ENCODE assay signal across 9 cellular contexts in genomic region chr4:79241846-79242245, GRCh38.
DNase-seq lines count a peak whose midpoint lies in the region; ATAC-seq and TF ChIP-seq lines count a peak whose summit lies in the region.
"Had no signal": no experiment of that assay in that cellular context is flagged by ENCODE, and none has a peak within 500 bp of the region (broad histone marks: within the 10 kb centered on the region; RNA-seq: fewer than 3 reads in every experiment).

No MANE protein-coding gene starts in this region.

- H3K9me3 Mint-ChIP-seq in CD8-positive, alpha-beta memory T cell: peaks cover 2 to 6% (median 4%) of the 10 kb centered on the region in 5 donors

- H3K27ac Mint-ChIP-seq in CD8-positive, alpha-beta memory T cell: no peak overlapping the region

- H3K36me3 ChIP-seq in BE2C (no peaks in the 10 kb centered on the region), HEK293 (ENCODE audit: control insufficient read depth in 2 of 2, insufficient read depth in 1 of 2, low read length in 2 of 2) (no peaks in the 10 kb centered on the region), OCI-LY3 (replicated peaks; ENCODE audit: low read depth, low read length) (no peaks in the 10 kb centered on the region)
- H3K36me3 ChIP-seq in CD8-positive, alpha-beta memory T cell (ENCODE audit: insufficient read depth, low read length): no peaks in the 10 kb centered on the region

- CTCF ChIA-PET in HEK293 (lab: Yijun Ruan, JAX): interaction anchor here (0.6 to 0.7 kb wide), 3 partner anchors 10 to 334 kb away, joined by 3 read pairs; no protein-coding TSS in a partner anchor
- CTCF ChIA-PET in CD8-positive, alpha-beta memory T cell (lab: Charles Lee): interaction anchor here (1.1 kb wide), 1 partner anchor 16 kb away, joined by 3 read pairs; no protein-coding TSS in a partner anchor

- POLR2A ChIA-PET in HEK293 (lab: Yijun Ruan, JAX): no interaction called here
- POLR2A ChIA-PET in CD8-positive, alpha-beta memory T cell (lab: Charles Lee): no interaction called here

- H3K27me3 Mint-ChIP-seq in CD8-positive, alpha-beta memory T cell: no peaks in the 10 kb centered on the region

- DNase-seq in BE2C (no peak), foreskin keratinocyte (peak; percentile 10 to 70)
- no peak for DNase-seq in CD8-positive, alpha-beta memory T cell
- DNase-seq: effector memory CD4-positive, alpha-beta T cell had no signal

- TF ChIP-seq CTCF in BE2C (IDR thresholded peaks at IDR 0.05; ENCODE audit: low read depth, low read length): peak; percentile 74
- 0 out of 2 replicates have a peak, but pooled peaks have one; percentile 15 for TF ChIP-seq CTCF in HEK293 (tag by site-specific recombination; IDR thresholded peaks at IDR 0.05)
- peak; percentile 55 for TF ChIP-seq CTCF in OCI-LY3 (IDR thresholded peaks at IDR 0.05; ENCODE audit: low read depth, low read length)
- TF ChIP-seq CTCF in foreskin keratinocyte (conservative IDR thresholded peaks at IDR 0.05): peak; percentile 53

- no peaks in the 10 kb centered on the region for H3K27me3 ChIP-seq in BE2C
- no peaks in the 10 kb centered on the region for H3K27me3 ChIP-seq in OCI-LY3 (ENCODE audit: low read depth, low read length)
- peaks cover 3% of the 10 kb centered on the region for H3K27me3 ChIP-seq in foreskin keratinocyte
- no peaks in the 10 kb centered on the region for H3K27me3 ChIP-seq in CD8-positive, alpha-beta memory T cell (ENCODE audit: insufficient read depth, low read length, poor library complexity, severe bottlenecking)

- ATAC-seq in foreskin keratinocyte: peak; percentile 60
- ATAC-seq in GM18519 (IDR thresholded peaks at IDR 0.05; ENCODE audit: low FRiP score, unreplicated experiment): no peak
- no peak for ATAC-seq in HG03108 (IDR thresholded peaks at IDR 0.05; ENCODE audit: unreplicated experiment)
- ATAC-seq in GM21423 (IDR thresholded peaks at IDR 0.05; ENCODE audit: unreplicated experiment): no peak

- no peak overlapping the region for H3K4me3 Mint-ChIP-seq in CD8-positive, alpha-beta memory T cell

- no peaks in the 10 kb centered on the region for H3K79me2 ChIP-seq in OCI-LY3 (ENCODE audit: low read length)

- no peaks in the 10 kb centered on the region for H3K36me3 Mint-ChIP-seq in CD8-positive, alpha-beta memory T cell

- H3K27ac ChIP-seq in HEK293 (ENCODE audit: extremely low read depth, low read depth, low read length): no peak overlapping the region
- no peak overlapping the region for H3K27ac ChIP-seq in OCI-LY3 (ENCODE audit: low read length)
- H3K27ac ChIP-seq in foreskin keratinocyte: no peak overlapping the region
- H3K27ac ChIP-seq in CD8-positive, alpha-beta memory T cell (ENCODE audit: low read depth, low read length): no peak overlapping the region

- H4K20me1 ChIP-seq in OCI-LY3 (ENCODE audit: insufficient read depth, low read length): no peaks in the 10 kb centered on the region

- no peak overlapping the region for H3K4me2 ChIP-seq in OCI-LY3 (ENCODE audit: low read length)

- H3K4me1 Mint-ChIP-seq in CD8-positive, alpha-beta memory T cell: no peaks in the 10 kb centered on the region

- H3K9me3 ChIP-seq in BE2C (no peaks in the 10 kb centered on the region), HEK293 (ENCODE audit: control insufficient read depth, insufficient read depth, low read depth, low read length) (no peaks in the 10 kb centered on the region), OCI-LY3 (ENCODE audit: insufficient read depth, low read length) (no peaks in the 10 kb centered on the region)
- H3K9me3 ChIP-seq in CD8-positive, alpha-beta memory T cell (ENCODE audit: low read length): no peaks in the 10 kb centered on the region

- H2AFZ ChIP-seq in OCI-LY3 (ENCODE audit: low read depth, low read length): no peak overlapping the region

- H3K4me3 ChIP-seq in BE2C (ENCODE audit: low read depth, low read length) (no peak overlapping the region), HEK293 (ENCODE audit: low read depth, low read length) (no peak overlapping the region), OCI-LY3 (ENCODE audit: low read length) (no peak overlapping the region)
- H3K4me3 ChIP-seq in CD8-positive, alpha-beta memory T cell (ENCODE audit: low read length): no peak overlapping the region

- H3K4me1 ChIP-seq in BE2C (no peaks in the 10 kb centered on the region; the same call in 1 of the 2 replicates), HEK293 (ENCODE audit: control insufficient read depth, insufficient read depth, low read length) (no peaks in the 10 kb centered on the region), OCI-LY3 (ENCODE audit: low read length) (no peaks in the 10 kb centered on the region), foreskin keratinocyte (no peaks in the 10 kb centered on the region)
- H3K4me1 ChIP-seq in CD8-positive, alpha-beta memory T cell (ENCODE audit: insufficient read depth, low read length): no peaks in the 10 kb centered on the region

- H3K9ac ChIP-seq in OCI-LY3 (ENCODE audit: low read length): no peak overlapping the region

TF ChIP-seq in HEK293, 187 proteins besides CTCF, POLR2A, EP300 and RAD21:
- TF ChIP-seq ZNF654 (tag by site-specific recombination; IDR thresholded peaks at IDR 0.05; ENCODE audit: low read depth) (peak; percentile 58), WT1 (tag by site-specific recombination; IDR thresholded peaks at IDR 0.05) (no peak)

Comparison
In these comparisons a context has a peak if more than half of its experiments do, and no peak if none do; other contexts are left out.
1. DNase-seq: peak in foreskin keratinocyte (2 of 2); none in BE2C (single experiment) and CD8-positive, alpha-beta memory T cell (0 of 5).
2. CTCF ChIP-seq: peak in every context shown above with its lines; median percentile 74 in BE2C; 55 in OCI-LY3; 53 in foreskin keratinocyte; 15 in HEK293.